In genomic region chr3:54865316-54865715, GRCh38 we compare ENCODE assay signal across 2 cellular contexts.
TF ChIP-seq lines count a peak whose summit lies in the region.

No MANE protein-coding gene starts in this region.

TF ChIP-seq in IMR-90, 13 proteins besides CTCF, POLR2A, EP300 and RAD21:
- no peak for TF ChIP-seq RFX5 (IDR thresholded peaks at IDR 0.05; ENCODE audit: low read depth, low read length)
- no peak for TF ChIP-seq CEBPB (IDR thresholded peaks at IDR 0.05; ENCODE audit: low read depth, low read length)
- TF ChIP-seq ELK1 (IDR thresholded peaks at IDR 0.05; ENCODE audit: borderline replicate concordance, low read depth, low read length) = no peak
- no peak for TF ChIP-seq MAFK (IDR thresholded peaks at IDR 0.05; ENCODE audit: low read depth, low read length)
- no peak for TF ChIP-seq USF2 (IDR thresholded peaks at IDR 0.05; ENCODE audit: low read depth, low read length)
- no peak for TF ChIP-seq MXI1 (IDR thresholded peaks at IDR 0.05; ENCODE audit: borderline replicate concordance, low read depth, low read length)
- TF ChIP-seq CHD1 (IDR thresholded peaks at IDR 0.05; ENCODE audit: low read depth, low read length) = no peak
- TF ChIP-seq RCOR1 (IDR thresholded peaks at IDR 0.05; ENCODE audit: insufficient replicate concordance, low read length) = no peak
- TF ChIP-seq MAZ (IDR thresholded peaks at IDR 0.05; ENCODE audit: borderline replicate concordance, low read depth, low read length) = no peak
- TF ChIP-seq NFE2L2 (IDR thresholded peaks at IDR 0.05; ENCODE audit: low read depth, low read length) = no peak
- TF ChIP-seq SMC3 (IDR thresholded peaks at IDR 0.05; ENCODE audit: low read depth, low read length) = no peak
- no peak for TF ChIP-seq BHLHE40 (IDR thresholded peaks at IDR 0.05; ENCODE audit: low read depth, low read length)
- TF ChIP-seq FOS (IDR thresholded peaks at IDR 0.05; ENCODE audit: low read depth, low read length) = no peak

TF ChIP-seq in HepG2, 621 proteins besides CTCF, POLR2A, EP300 and RAD21:
- TF ChIP-seq YEATS2 (CRISPR knock-in tag; IDR thresholded peaks at IDR 0.05; ENCODE audit: borderline replicate concordance) (no peak), ARHGAP35 (CRISPR knock-in tag; IDR thresholded peaks at IDR 0.05; ENCODE audit: borderline replicate concordance) (no peak), ZSCAN29 (CRISPR knock-in tag; conservative IDR thresholded peaks at IDR 0.05) (no peak), ZNF318 (CRISPR knock-in tag; IDR thresholded peaks at IDR 0.05) (no peak), TFE3 (CRISPR knock-in tag; IDR thresholded peaks at IDR 0.05) (no peak), CBX1 (IDR thresholded peaks at IDR 0.05; ENCODE audit: low read depth) (no peak), HBP1 (CRISPR knock-in tag; IDR thresholded peaks at IDR 0.05; ENCODE audit: low read depth) (no peak)
